In the genomic region with DNA sequence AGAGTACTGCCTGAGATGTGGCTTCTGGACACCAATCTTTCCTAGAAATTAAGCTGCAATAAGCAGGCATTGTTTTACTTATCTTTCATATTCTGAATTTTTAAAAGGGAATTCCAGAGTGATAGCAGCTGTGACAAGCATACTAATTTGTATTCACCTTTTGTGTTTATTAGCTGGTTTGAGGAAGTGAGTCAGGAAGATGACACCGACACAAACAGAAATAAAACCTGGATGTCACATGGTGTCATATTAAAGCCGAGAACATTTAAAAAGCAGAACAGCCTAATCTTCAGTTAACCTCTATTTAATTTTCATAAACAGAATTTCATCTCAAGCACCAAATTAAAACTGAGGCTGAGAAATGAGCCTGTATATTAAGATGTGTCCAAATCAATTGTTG, we compare ENCODE assay signal across 18 cellular contexts.
DNase-seq lines count a peak whose midpoint lies in the region; ATAC-seq lines count a peak whose summit lies in the region.
"Had no signal": no experiment of that assay in that cellular context is flagged by ENCODE, and none has a peak within 500 bp of the region (broad histone marks: within the 10 kb centered on the region; RNA-seq: fewer than 3 reads in every experiment).

No MANE protein-coding gene starts in this region.

- H3K4me3 Mint-ChIP-seq in stimulated activated memory B cell treated with anti-CD40 and anti-IgM and Interleukin-4, amounts not matched to agents 10 μg/mL and 1 μg/mL and 100 μg/mL, for 72 hours: no peak overlapping the region
- H3K4me3 Mint-ChIP-seq in activated naive CD4-positive, alpha-beta T cell treated with anti-CD3 and anti-CD28 coated beads, Interleukin-2, amount 10 ng/mL, durations not matched to agents 7 days and 5 days: no peak overlapping the region
- H3K4me3 Mint-ChIP-seq: activated naive CD8-positive, alpha-beta T cell treated with anti-CD3 and anti-CD28 coated beads, Interleukin-2, amount 10 ng/mL, durations not matched to agents 7 days and 5 days; activated T-cell treated with anti-CD3 and anti-CD28 coated beads, Interleukin-2, amount 50 U/mL, for 4 hours; CD8-positive, alpha-beta memory T cell; naive thymus-derived CD4-positive, alpha-beta T cell had no signal

- no peak overlapping the region for H3K27ac Mint-ChIP-seq in stimulated activated memory B cell treated with anti-CD40 and anti-IgM and Interleukin-4, amounts not matched to agents 10 μg/mL and 1 μg/mL and 100 μg/mL, for 72 hours
- no peak overlapping the region for H3K27ac Mint-ChIP-seq in activated naive CD4-positive, alpha-beta T cell treated with anti-CD3 and anti-CD28 coated beads, Interleukin-2, amount 10 ng/mL, durations not matched to agents 7 days and 5 days
- H3K27ac Mint-ChIP-seq: activated naive CD8-positive, alpha-beta T cell treated with anti-CD3 and anti-CD28 coated beads, Interleukin-2, amount 10 ng/mL, durations not matched to agents 7 days and 5 days; CD8-positive, alpha-beta memory T cell; naive thymus-derived CD4-positive, alpha-beta T cell had no signal

- CTCF ChIA-PET in activated naive CD4-positive, alpha-beta T cell treated with anti-CD3 and anti-CD28 coated beads, Interleukin-2, amount 10 ng/mL, durations not matched to agents 7 days and 5 days (lab: Charles Lee): no interaction called here

- no peaks in the 10 kb centered on the region for H3K27me3 Mint-ChIP-seq in stimulated activated memory B cell treated with anti-CD40 and anti-IgM and Interleukin-4, amounts not matched to agents 10 μg/mL and 1 μg/mL and 100 μg/mL, for 72 hours
- H3K27me3 Mint-ChIP-seq in activated naive CD4-positive, alpha-beta T cell treated with anti-CD3 and anti-CD28 coated beads, Interleukin-2, amount 10 ng/mL, durations not matched to agents 7 days and 5 days: no peaks in the 10 kb centered on the region
- H3K27me3 Mint-ChIP-seq: activated naive CD8-positive, alpha-beta T cell treated with anti-CD3 and anti-CD28 coated beads, Interleukin-2, amount 10 ng/mL, durations not matched to agents 7 days and 5 days; CD8-positive, alpha-beta memory T cell; naive thymus-derived CD4-positive, alpha-beta T cell had no signal

- H3K36me3 Mint-ChIP-seq in stimulated activated memory B cell treated with anti-CD40 and anti-IgM and Interleukin-4, amounts not matched to agents 10 μg/mL and 1 μg/mL and 100 μg/mL, for 72 hours: no peaks in the 10 kb centered on the region
- no peaks in the 10 kb centered on the region for H3K36me3 Mint-ChIP-seq in activated naive CD4-positive, alpha-beta T cell treated with anti-CD3 and anti-CD28 coated beads, Interleukin-2, amount 10 ng/mL, durations not matched to agents 7 days and 5 days
- H3K36me3 Mint-ChIP-seq: activated naive CD8-positive, alpha-beta T cell treated with anti-CD3 and anti-CD28 coated beads, Interleukin-2, amount 10 ng/mL, durations not matched to agents 7 days and 5 days; CD8-positive, alpha-beta memory T cell; naive thymus-derived CD4-positive, alpha-beta T cell had no signal

- peak; percentile 45 for ATAC-seq in HG02981 (IDR thresholded peaks at IDR 0.05; ENCODE audit: unreplicated experiment)
- ATAC-seq in stimulated activated memory B cell treated with anti-CD40 and anti-IgM and Interleukin-4, amounts not matched to agents 10 μg/mL and 1 μg/mL and 100 μg/mL, for 72 hours: peak; percentile 43
- ATAC-seq: activated T-cell treated with anti-CD3 and anti-CD28 coated beads, Interleukin-2, amount 50 U/mL, for 4 hours; left lung; naive thymus-derived CD4-positive, alpha-beta T cell; psoas muscle had no signal

- H3K4me1 Mint-ChIP-seq in stimulated activated memory B cell treated with anti-CD40 and anti-IgM and Interleukin-4, amounts not matched to agents 10 μg/mL and 1 μg/mL and 100 μg/mL, for 72 hours: no peaks in the 10 kb centered on the region
- H3K4me1 Mint-ChIP-seq in activated naive CD4-positive, alpha-beta T cell treated with anti-CD3 and anti-CD28 coated beads, Interleukin-2, amount 10 ng/mL, durations not matched to agents 7 days and 5 days: no peaks in the 10 kb centered on the region
- H3K4me1 Mint-ChIP-seq: activated naive CD8-positive, alpha-beta T cell treated with anti-CD3 and anti-CD28 coated beads, Interleukin-2, amount 10 ng/mL, durations not matched to agents 7 days and 5 days; CD8-positive, alpha-beta memory T cell; naive thymus-derived CD4-positive, alpha-beta T cell had no signal

- H3K9me3 Mint-ChIP-seq in stimulated activated memory B cell treated with anti-CD40 and anti-IgM and Interleukin-4, amounts not matched to agents 10 μg/mL and 1 μg/mL and 100 μg/mL, for 72 hours: peaks cover 3% of the 10 kb centered on the region
- no peaks in the 10 kb centered on the region for H3K9me3 Mint-ChIP-seq in activated naive CD4-positive, alpha-beta T cell treated with anti-CD3 and anti-CD28 coated beads, Interleukin-2, amount 10 ng/mL, durations not matched to agents 7 days and 5 days
- H3K9me3 Mint-ChIP-seq: activated naive CD8-positive, alpha-beta T cell treated with anti-CD3 and anti-CD28 coated beads, Interleukin-2, amount 10 ng/mL, durations not matched to agents 7 days and 5 days; activated T-cell treated with anti-CD3 and anti-CD28 coated beads, Interleukin-2, amount 50 U/mL, for 4 hours had no signal

- peak; percentile 44 for DNase-seq in NCI-H526 treated with DMSO at 0.1 percent for 48 hours (lab: John Stamatoyannopoulos, UW)
- no peak for DNase-seq in NCI-H526 (lab: John Stamatoyannopoulos, UW)
- DNase-seq in OCI-M1 (lab: John Stamatoyannopoulos, UW): peak; percentile 24
- no peak for DNase-seq in HK-2 (ENCODE audit: unreplicated experiment)
- no peak for DNase-seq in NCI-H2227 (lab: John Stamatoyannopoulos, UW; ENCODE audit: unreplicated experiment)
- no peak for DNase-seq in activated naive CD4-positive, alpha-beta T cell treated with anti-CD3 and anti-CD28 coated beads, Interleukin-2, amount 10 ng/mL, durations not matched to agents 7 days and 5 days
- DNase-seq: activated CD4-positive, alpha-beta T cell treated with anti-CD3 and anti-CD28 coated beads, Interleukin-2, amount 50 U/mL, for 48 hours; activated naive CD8-positive, alpha-beta T cell treated with anti-CD3 and anti-CD28 coated beads, Interleukin-2, amount 10 ng/mL, durations not matched to agents 7 days and 5 days; activated T-cell treated with anti-CD3 and anti-CD28 coated beads, Interleukin-2, amount 50 U/mL, for 4 hours; CD8-positive, alpha-beta memory T cell; effector CD8-positive, alpha-beta T cell; H7; left lung; naive thymus-derived CD4-positive, alpha-beta T cell; PC-9; psoas muscle had no signal

Comparison
In these comparisons a context has a peak if more than half of its experiments do, and no peak if none do; other contexts are left out.
1. DNase-seq: peak in NCI-H526 treated with DMSO at 0.1 percent for 48 hours (single experiment) and OCI-M1 (single experiment); none in NCI-H526 (0 of 2), HK-2 (single experiment), NCI-H2227 (single experiment) and activated naive CD4-positive, alpha-beta T cell treated with anti-CD3 and anti-CD28 coated beads, Interleukin-2, amount 10 ng/mL, durations not matched to agents 7 days and 5 days (single experiment).